In the genomic region with DNA sequence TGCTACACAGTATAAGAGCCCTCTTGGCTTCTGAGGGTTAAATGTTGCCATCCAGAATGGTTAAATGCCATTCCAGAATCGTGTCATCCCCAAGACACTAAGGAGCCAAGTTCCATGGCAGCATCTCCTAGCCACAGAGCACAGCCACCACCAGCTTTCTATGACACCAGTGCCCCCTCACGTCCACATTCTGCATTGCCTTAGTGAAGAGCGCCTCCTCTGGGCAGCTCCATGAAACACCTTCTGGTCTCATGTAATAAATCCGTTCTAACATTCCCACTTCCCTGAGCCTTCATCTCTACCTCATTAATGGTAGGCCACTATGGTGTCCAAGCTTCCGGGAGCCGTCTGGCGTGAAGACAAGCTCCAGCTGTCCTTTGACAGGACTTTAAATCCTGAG, we compare ENCODE assay signal across 8 cellular contexts. TPM values are rescaled to one million over a fixed set of nuclear protein-coding genes. Genes with fewer than 3 reads are reported as not detected.
DNase-seq lines count a peak whose midpoint lies in the region; ATAC-seq and TF ChIP-seq lines count a peak whose summit lies in the region.

No MANE protein-coding gene starts in this region.

- TF ChIP-seq CTCF in PC-9 (conservative IDR thresholded peaks at IDR 0.05) (peak; percentile 61), astrocyte of the cerebellum (IDR thresholded peaks at IDR 0.05; ENCODE audit: low read depth, low read length, missing control alignments) (peak; percentile 81)

- no peaks in the 10 kb centered on the region for H3K4me1 ChIP-seq in CD4-positive, alpha-beta memory T cell (ENCODE audit: insufficient read depth, low read length)
- no peaks in the 10 kb centered on the region for H3K4me1 ChIP-seq in GM23248 (ENCODE audit: insufficient read depth)
- H3K4me1 ChIP-seq in PC-9 (replicated peaks; ENCODE audit: insufficient read depth): no peaks in the 10 kb centered on the region

- DNase-seq in CD4-positive, alpha-beta memory T cell: peak; percentile 38 to 53 (median 40)
- peak; percentile 71 for DNase-seq in GM23248
- no peak for DNase-seq in PC-9
- peak; percentile 29 for DNase-seq in astrocyte of the cerebellum (ENCODE audit: low read depth)
- peak; percentile 22 to 50 (median 25) for DNase-seq in immature natural killer cell
- DNase-seq in stimulated activated naive CD4-positive, alpha-beta T cell treated with Interleukin-2 at 50 U/mL for 16 hours (lab: John Stamatoyannopoulos, UW): peak; percentile 24
- DNase-seq in NCI-H1105 treated with DMSO at 0.1 percent for 48 hours (lab: John Stamatoyannopoulos, UW): no peak

- H3K9me3 Mint-ChIP-seq in CD4-positive, alpha-beta memory T cell: no peaks in the 10 kb centered on the region
- H3K9me3 Mint-ChIP-seq in immature natural killer cell: no peaks in the 10 kb centered on the region

- H3K27ac ChIP-seq in CD4-positive, alpha-beta memory T cell (ENCODE audit: low read depth, low read length): no peak overlapping the region
- H3K27ac ChIP-seq in GM23248 (no peak overlapping the region), PC-9 (no peak overlapping the region)

- H3K9me2 ChIP-seq in GM23248 (ENCODE audit: insufficient read depth) (no peaks in the 10 kb centered on the region), PC-9 (ENCODE audit: insufficient read depth) (no peaks in the 10 kb centered on the region)

- ATAC-seq in GM21786 (IDR thresholded peaks at IDR 0.05; ENCODE audit: unreplicated experiment): no peak

- H3K27me3 ChIP-seq in CD4-positive, alpha-beta memory T cell (ENCODE audit: insufficient read depth, low read length): no peaks in the 10 kb centered on the region
- H3K27me3 ChIP-seq in GM23248 (replicated peaks; ENCODE audit: insufficient read depth): no peaks in the 10 kb centered on the region
- H3K27me3 ChIP-seq in PC-9 (ENCODE audit: insufficient read depth, low read depth): no peaks in the 10 kb centered on the region

- H3K27me3 Mint-ChIP-seq in CD4-positive, alpha-beta memory T cell: peaks cover 0 to 2% of the 10 kb centered on the region in 2 donors
- H3K27me3 Mint-ChIP-seq in immature natural killer cell (ENCODE audit: low read depth in 3 of 3): peaks cover 0 to 4% (median 2%) of the 10 kb centered on the region in 3 donors

- no peaks in the 10 kb centered on the region for H3K4me1 Mint-ChIP-seq in CD4-positive, alpha-beta memory T cell
- H3K4me1 Mint-ChIP-seq in immature natural killer cell: no peaks in the 10 kb centered on the region

- no peak overlapping the region for H2AFZ ChIP-seq in GM23248
- H2AFZ ChIP-seq in PC-9: no peak overlapping the region

- H3K9me3 ChIP-seq in CD4-positive, alpha-beta memory T cell (ENCODE audit: control insufficient read depth in 1 of 2, low read length in 2 of 2): no peaks in the 10 kb centered on the region
- H3K9me3 ChIP-seq in GM23248 (ENCODE audit: low read depth) (no peaks in the 10 kb centered on the region), PC-9 (ENCODE audit: insufficient read depth, low read depth) (no peaks in the 10 kb centered on the region)

- no peak overlapping the region for H3K4me3 ChIP-seq in CD4-positive, alpha-beta memory T cell (ENCODE audit: low read length in 2 of 2)
- no peak overlapping the region for H3K4me3 ChIP-seq in GM23248
- H3K4me3 ChIP-seq in PC-9: no peak overlapping the region
- no peak overlapping the region for H3K4me3 ChIP-seq in astrocyte of the cerebellum (ENCODE audit: low read depth, low read length)

- in situ Hi-C loops in GM23248 (cut with MboI) (no loop called here), astrocyte of the cerebellum (cut with HindIII; ENCODE audit: low sequenced_read_pairs) (no loop called here)

- no peaks in the 10 kb centered on the region for H3K36me3 ChIP-seq in CD4-positive, alpha-beta memory T cell (ENCODE audit: insufficient read depth, low read length)
- H3K36me3 ChIP-seq in GM23248 (ENCODE audit: low read depth) (no peaks in the 10 kb centered on the region), PC-9 (ENCODE audit: low read depth) (no peaks in the 10 kb centered on the region)

- H4K20me1 ChIP-seq in GM23248 (ENCODE audit: insufficient read depth) (no peaks in the 10 kb centered on the region), PC-9 (ENCODE audit: insufficient read depth) (no peaks in the 10 kb centered on the region)

- POLR2A ChIA-PET in CD4-positive, alpha-beta memory T cell (lab: Charles Lee; ENCODE audit: partially characterized antibody): interaction anchor here (0.6 to 1.2 kb wide), 2 partner anchors 10 to 42 kb away, joined by 3 to 6 read pairs; no protein-coding TSS in a partner anchor
- POLR2A ChIA-PET in PC-9 (lab: Charles Lee; ENCODE audit: unreplicated experiment): no interaction called here

- no peaks in the 10 kb centered on the region for H3K36me3 Mint-ChIP-seq in CD4-positive, alpha-beta memory T cell
- no peaks in the 10 kb centered on the region for H3K36me3 Mint-ChIP-seq in immature natural killer cell

- no TSS peak for BruUV-seq in PC-9 (replicated peaks; lab: Mats Ljungman, UMichigan)

- H3F3A ChIP-seq in GM23248 (ENCODE audit: insufficient read depth) (no peaks in the 10 kb centered on the region), PC-9 (ENCODE audit: insufficient read depth, low read depth) (no peaks in the 10 kb centered on the region; the same call in 1 of the 2 replicates)

- no peak overlapping the region for H3K4me2 ChIP-seq in GM23248 (ENCODE audit: unreplicated experiment)
- no peak overlapping the region for H3K4me2 ChIP-seq in PC-9

- H3K9ac ChIP-seq in GM23248: no peak overlapping the region

- intact Hi-C loops in CD4-positive, alpha-beta memory T cell (cut with micrococcal nuclease): no loop called here
- intact Hi-C loops in PC-9 (cut with micrococcal nuclease; ENCODE audit: unreplicated experiment): no loop called here

- no peak overlapping the region for H3K27ac Mint-ChIP-seq in CD4-positive, alpha-beta memory T cell
- no peak overlapping the region for H3K27ac Mint-ChIP-seq in immature natural killer cell

- CTCF ChIA-PET in CD4-positive, alpha-beta memory T cell (lab: Charles Lee; ENCODE audit: partially characterized antibody): interaction anchor here (1.1 kb wide), 1 partner anchor 55 kb away, joined by 4 read pairs; no protein-coding TSS in a partner anchor
- CTCF ChIA-PET in PC-9 (lab: Charles Lee): interaction anchor here (0.7 kb wide), 1 partner anchor 57 kb away, joined by 3 read pairs; no protein-coding TSS in a partner anchor

- WGBS in GM23248 (ENCODE audit: low coverage in 1 of 2, low lambda C conversion rate in 2 of 2, missing lambda C conversion rate in 2 of 2), 2 experiments: 49 to 50% methylated on average over 7 of the region's 7 CpGs

- no peak overlapping the region for H3K4me3 Mint-ChIP-seq in CD4-positive, alpha-beta memory T cell
- H3K4me3 Mint-ChIP-seq in immature natural killer cell: no peak overlapping the region

- no peaks in the 10 kb centered on the region for H3K79me2 ChIP-seq in GM23248 (ENCODE audit: insufficient read depth)
- no peaks in the 10 kb centered on the region for H3K79me2 ChIP-seq in PC-9 (ENCODE audit: low read depth)

RNA-seq across cellular contexts. Expression of a gene that starts 12.4 kb away (rescaled TPM):
- under 1 TPM; 0.58 to 0.76 TPM for total RNA-seq in CD4-positive, alpha-beta memory T cell
- polyA plus RNA-seq in CD4-positive, alpha-beta memory T cell: under 1 TPM; 0.36 to 0.56 TPM
- total RNA-seq in GM23248 (2014; rRNA removed; shearing (Covaris generic)): not detected in 2 replicates
- polyA plus RNA-seq in GM23248 (2016; fragmentation: Nextera tagmentation; extraction: Ambion mirVana) (0.43 and 0.60 TPM in 2 replicates), immature natural killer cell (1 to 10 TPM in 1 of 3 donors, under 1 TPM in 2; 0.56 to 1.3 (median 0.86) TPM)
- total RNA-seq in PC-9 (2021): not detected in 2 replicates

RNA-seq across cellular contexts. Expression of a gene that starts 30.4 kb away (rescaled TPM):
- total RNA-seq in CD4-positive, alpha-beta memory T cell: 100 to 1,000 TPM; 377 to 417 TPM
- polyA plus RNA-seq in CD4-positive, alpha-beta memory T cell: 100 to 1,000 TPM; 259 to 394 TPM
- total RNA-seq in GM23248 (2014; rRNA removed; shearing (Covaris generic)): 466 and 488 TPM in 2 replicates
- polyA plus RNA-seq in GM23248 (2016; fragmentation: Nextera tagmentation; extraction: Ambion mirVana) (332 and 338 TPM in 2 replicates), immature natural killer cell (100 to 1,000 TPM; 240 to 326 (median 325) TPM)
- total RNA-seq in PC-9 (2021): 712 and 792 TPM in 2 replicates

RNA-seq across cellular contexts. Expression of a gene that starts 44.9 kb away (rescaled TPM):
- total RNA-seq in CD4-positive, alpha-beta memory T cell: 1,000 to 10,000 TPM; 1,611 to 1,625 TPM
- polyA plus RNA-seq in CD4-positive, alpha-beta memory T cell: 100 to 1,000 TPM in 1 of 2 donors, 10 to 100 TPM in 1; 46.5 to 116 TPM
- total RNA-seq in GM23248 (2014; rRNA removed; shearing (Covaris generic)): 220 and 271 TPM in 2 replicates
- 145 and 163 TPM in 2 replicates for polyA plus RNA-seq in GM23248 (2016; fragmentation: Nextera tagmentation; extraction: Ambion mirVana)
- total RNA-seq in PC-9 (2021): 626 and 723 TPM in 2 replicates
- 100 to 1,000 TPM in 1 of 3 donors, 10 to 100 TPM in 2; 45.7 to 110 (median 73.3) TPM for polyA plus RNA-seq in immature natural killer cell

Comparison
In these comparisons a context has a peak if more than half of its experiments do, and no peak if none do; other contexts are left out.
1. DNase-seq: peak in CD4-positive, alpha-beta memory T cell (5 of 5), GM23248 (single experiment), astrocyte of the cerebellum (single experiment), immature natural killer cell (3 of 3) and stimulated activated naive CD4-positive, alpha-beta T cell treated with Interleukin-2 at 50 U/mL for 16 hours (single experiment); none in PC-9 (0 of 2) and NCI-H1105 treated with DMSO at 0.1 percent for 48 hours (single experiment).